10 cellular contexts compared by ENCODE assay signal in genomic region chr3:45856323-45856722, GRCh38. TPM values are rescaled to one million over a fixed set of nuclear protein-coding genes. Genes with fewer than 3 reads are reported as not detected.
DNase-seq lines count a peak whose midpoint lies in the region; ATAC-seq, FAIRE-seq and TF ChIP-seq lines count a peak whose summit lies in the region.
"Not testable (repeated sequence)": the region's sequence is repeated elsewhere in the genome, so short reads cannot be mapped to it uniquely, and the experiment has no call there.
"Had no signal": no experiment of that assay in that cellular context is flagged by ENCODE, and none has a peak within 500 bp of the region (broad histone marks: within the 10 kb centered on the region; RNA-seq: fewer than 3 reads in every experiment).

No MANE protein-coding gene starts in this region.

- peaks cover 36% of the 10 kb centered on the region for H4K20me1 ChIP-seq in DND-41 (ENCODE audit: insufficient read depth, low read length)

- POLR2A ChIA-PET in CD4-positive, alpha-beta T cell (lab: Charles Lee): interaction anchor here (0.7 to 1.4 kb wide), 5 partner anchors 9 to 97 kb away, joined by 3 to 4 read pairs (median 3); no protein-coding TSS in a partner anchor

- peak overlapping the region; percentile 17 for H3K4me3 Mint-ChIP-seq in CD4-positive, alpha-beta T cell
- peak overlapping the region; percentile 1 for H3K4me3 Mint-ChIP-seq in activated naive CD4-positive, alpha-beta T cell treated with anti-CD3 and anti-CD28 coated beads, Interleukin-2, amount 50 U/mL, for 24 hours

- peaks cover 55% of the 10 kb centered on the region for H3K4me1 ChIP-seq in DND-41 (ENCODE audit: insufficient read depth, low read length)

- CTCF ChIA-PET in CD4-positive, alpha-beta T cell (lab: Charles Lee): not testable (repeated sequence)

- peaks cover 46% of the 10 kb centered on the region for H3K4me1 Mint-ChIP-seq in CD4-positive, alpha-beta T cell (ENCODE audit: low read depth)
- peaks cover 42% of the 10 kb centered on the region for H3K4me1 Mint-ChIP-seq in activated naive CD4-positive, alpha-beta T cell treated with anti-CD3 and anti-CD28 coated beads, Interleukin-2, amount 50 U/mL, for 24 hours

- not testable (repeated sequence) for H3K9ac ChIP-seq in DND-41 (ENCODE audit: low read depth, low read length)

- not testable (repeated sequence) for H3K4me2 ChIP-seq in DND-41 (ENCODE audit: insufficient read depth, low read length)

- peaks cover 100% of the 10 kb centered on the region for H3K79me2 ChIP-seq in DND-41 (ENCODE audit: insufficient read depth, low read length)

- not testable (repeated sequence) for H3K27me3 Mint-ChIP-seq in CD4-positive, alpha-beta T cell; activated naive CD4-positive, alpha-beta T cell treated with anti-CD3 and anti-CD28 coated beads, Interleukin-2, amount 50 U/mL, for 24 hours

- H2AFZ ChIP-seq in DND-41 (ENCODE audit: low read depth, low read length): not testable (repeated sequence)

- peak; percentile 33 for FAIRE-seq in islet of Langerhans (lab: Jason Lieb, UNC)

- not testable (repeated sequence) for DNase-seq in CD4-positive, alpha-beta T cell; DND-41

- ATAC-seq in CD4-positive, alpha-beta T cell (ENCODE audit: poor library complexity): peak; percentile 51
- ATAC-seq in DND-41 (ENCODE audit: insufficient read depth, low read depth): peak; percentile 61

- H3K4me3 ChIP-seq in DND-41 (ENCODE audit: low read depth in 1 of 2, low read length in 2 of 2): not testable (repeated sequence)

- not testable (repeated sequence) for TF ChIP-seq CTCF in CD4-positive, alpha-beta T cell (IDR thresholded peaks at IDR 0.05); DND-41 (IDR thresholded peaks at IDR 0.05; ENCODE audit: borderline replicate concordance, extremely low read depth, low read length, poor library complexity, severe bottlenecking)

- not testable (repeated sequence) for H3K27ac ChIP-seq in CD4-positive, alpha-beta T cell (ENCODE audit: low read depth, low read length)
- H3K27ac ChIP-seq in DND-41 (ENCODE audit: low read length) (0 out of 2 replicates have a peak overlapping the region, but pooled peaks have one; percentile 4), KOPT-K1 (ENCODE audit: low read depth, low read length, poor library complexity, severe bottlenecking) (peak overlapping the region; percentile 19)

- not testable (repeated sequence) for H3K27me3 ChIP-seq in CD4-positive, alpha-beta T cell (ENCODE audit: control insufficient read depth, insufficient read depth, low read length); DND-41 (ENCODE audit: insufficient read depth, low read length, poor library complexity)

- H3K36me3 Mint-ChIP-seq in CD4-positive, alpha-beta T cell (ENCODE audit: low read depth); activated naive CD4-positive, alpha-beta T cell treated with anti-CD3 and anti-CD28 coated beads, Interleukin-2, amount 50 U/mL, for 24 hours: not testable (repeated sequence)

- not testable (repeated sequence) for H3K9me3 Mint-ChIP-seq in CD4-positive, alpha-beta T cell; activated naive CD4-positive, alpha-beta T cell treated with anti-CD3 and anti-CD28 coated beads, Interleukin-2, amount 50 U/mL, for 24 hours

- H3K27ac Mint-ChIP-seq in CD4-positive, alpha-beta T cell; activated naive CD4-positive, alpha-beta T cell treated with anti-CD3 and anti-CD28 coated beads, Interleukin-2, amount 50 U/mL, for 24 hours: not testable (repeated sequence)

- peaks cover 81% of the 10 kb centered on the region for H3K36me3 ChIP-seq in DND-41 (ENCODE audit: insufficient read depth, low read length)
- peaks cover 33% of the 10 kb centered on the region for H3K36me3 ChIP-seq in KOPT-K1 (ENCODE audit: insufficient read depth, low read length)

- H3K9me3 ChIP-seq in CD4-positive, alpha-beta T cell (ENCODE audit: control insufficient read depth, low read length); DND-41 (ENCODE audit: insufficient read depth, low read length, severe bottlenecking); KOPT-K1 (ENCODE audit: insufficient read depth, low read length, poor library complexity, severe bottlenecking): not testable (repeated sequence)

- intact Hi-C loops in CD4-positive, alpha-beta T cell (cut with DNase I, micrococcal nuclease): not testable (repeated sequence)

RNA-seq across cellular contexts. Expression of gene LZTFL1, which starts 14.4 kb away (rescaled TPM):
- 1 to 10 TPM; 9.6 to 10.0 TPM for total RNA-seq in CD4-positive, alpha-beta T cell

RNA-seq across cellular contexts. Expression of gene CCR9, which starts 30.0 kb away (rescaled TPM):
- 1 to 10 TPM; 6.5 to 7.4 TPM for total RNA-seq in CD4-positive, alpha-beta T cell
- total RNA-seq: A172, Caco-2, Calu3, Daoy, G401 had no signal

RNA-seq across cellular contexts. Expression of gene SLC6A20, which starts 60.0 kb away (rescaled TPM):
- total RNA-seq in CD4-positive, alpha-beta T cell: not detected
- total RNA-seq: A172, Daoy had no signal
